Comparison of ENCODE assay signal across 1 cellular context in genomic region chr20:64091762-64092161, GRCh38.
TF ChIP-seq lines count a peak whose summit lies in the region.

No MANE protein-coding gene starts in this region.

TF ChIP-seq in GM12878, 131 proteins besides CTCF, POLR2A, EP300 and RAD21:
- TF ChIP-seq, protein P1, sequence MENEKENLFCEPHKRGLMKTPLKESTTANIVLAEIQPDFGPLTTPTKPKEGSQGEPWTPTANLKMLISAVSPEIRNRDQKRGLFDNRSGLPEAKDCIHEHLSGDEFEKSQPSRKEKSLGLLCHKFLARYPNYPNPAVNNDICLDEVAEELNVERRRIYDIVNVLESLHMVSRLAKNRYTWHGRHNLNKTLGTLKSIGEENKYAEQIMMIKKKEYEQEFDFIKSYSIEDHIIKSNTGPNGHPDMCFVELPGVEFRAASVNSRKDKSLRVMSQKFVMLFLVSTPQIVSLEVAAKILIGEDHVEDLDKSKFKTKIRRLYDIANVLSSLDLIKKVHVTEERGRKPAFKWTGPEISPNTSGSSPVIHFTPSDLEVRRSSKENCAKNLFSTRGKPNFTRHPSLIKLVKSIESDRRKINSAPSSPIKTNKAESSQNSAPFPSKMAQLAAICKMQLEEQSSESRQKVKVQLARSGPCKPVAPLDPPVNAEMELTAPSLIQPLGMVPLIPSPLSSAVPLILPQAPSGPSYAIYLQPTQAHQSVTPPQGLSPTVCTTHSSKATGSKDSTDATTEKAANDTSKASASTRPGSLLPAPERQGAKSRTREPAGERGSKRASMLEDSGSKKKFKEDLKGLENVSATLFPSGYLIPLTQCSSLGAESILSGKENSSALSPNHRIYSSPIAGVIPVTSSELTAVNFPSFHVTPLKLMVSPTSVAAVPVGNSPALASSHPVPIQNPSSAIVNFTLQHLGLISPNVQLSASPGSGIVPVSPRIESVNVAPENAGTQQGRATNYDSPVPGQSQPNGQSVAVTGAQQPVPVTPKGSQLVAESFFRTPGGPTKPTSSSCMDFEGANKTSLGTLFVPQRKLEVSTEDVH (IDR thresholded peaks at IDR 0.05; ENCODE audit: low read depth, partially characterized antibody), result no peak
- TF ChIP-seq, protein P2, sequence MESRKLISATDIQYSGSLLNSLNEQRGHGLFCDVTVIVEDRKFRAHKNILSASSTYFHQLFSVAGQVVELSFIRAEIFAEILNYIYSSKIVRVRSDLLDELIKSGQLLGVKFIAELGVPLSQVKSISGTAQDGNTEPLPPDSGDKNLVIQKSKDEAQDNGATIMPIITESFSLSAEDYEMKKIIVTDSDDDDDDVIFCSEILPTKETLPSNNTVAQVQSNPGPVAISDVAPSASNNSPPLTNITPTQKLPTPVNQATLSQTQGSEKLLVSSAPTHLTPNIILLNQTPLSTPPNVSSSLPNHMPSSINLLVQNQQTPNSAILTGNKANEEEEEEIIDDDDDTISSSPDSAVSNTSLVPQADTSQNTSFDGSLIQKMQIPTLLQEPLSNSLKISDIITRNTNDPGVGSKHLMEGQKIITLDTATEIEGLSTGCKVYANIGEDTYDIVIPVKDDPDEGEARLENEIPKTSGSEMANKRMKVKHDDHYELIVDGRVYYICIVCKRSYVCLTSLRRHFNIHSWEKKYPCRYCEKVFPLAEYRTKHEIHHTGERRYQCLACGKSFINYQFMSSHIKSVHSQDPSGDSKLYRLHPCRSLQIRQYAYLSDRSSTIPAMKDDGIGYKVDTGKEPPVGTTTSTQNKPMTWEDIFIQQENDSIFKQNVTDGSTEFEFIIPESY (IDR thresholded peaks at IDR 0.05), result no peak
- TF ChIP-seq ZNF207 (IDR thresholded peaks at IDR 0.05; ENCODE audit: borderline replicate concordance) (no peak), MEF2A (IDR thresholded peaks at IDR 0.05; ENCODE audit: insufficient read depth, low read depth, low read length) (no peak), RBBP5 (conservative IDR thresholded peaks at IDR 0.05) (no peak), SREBF1 (IDR thresholded peaks at IDR 0.05; ENCODE audit: low read length) (no peak), LARP7 (IDR thresholded peaks at IDR 0.05) (no peak), SMARCA5 (IDR thresholded peaks at IDR 0.05) (no peak), MYB (IDR thresholded peaks at IDR 0.05; ENCODE audit: borderline replicate concordance, low read depth, low read length) (no peak), BACH1 (IDR thresholded peaks at IDR 0.05; ENCODE audit: borderline replicate concordance) (no peak), RAD51 (IDR thresholded peaks at IDR 0.05) (no peak), ESRRA (IDR thresholded peaks at IDR 0.05; ENCODE audit: low read length) (no peak)
TF ChIP-seq in GM12878: peak in this region for 0.
